30 cellular contexts compared by ENCODE assay signal in the genomic region with DNA sequence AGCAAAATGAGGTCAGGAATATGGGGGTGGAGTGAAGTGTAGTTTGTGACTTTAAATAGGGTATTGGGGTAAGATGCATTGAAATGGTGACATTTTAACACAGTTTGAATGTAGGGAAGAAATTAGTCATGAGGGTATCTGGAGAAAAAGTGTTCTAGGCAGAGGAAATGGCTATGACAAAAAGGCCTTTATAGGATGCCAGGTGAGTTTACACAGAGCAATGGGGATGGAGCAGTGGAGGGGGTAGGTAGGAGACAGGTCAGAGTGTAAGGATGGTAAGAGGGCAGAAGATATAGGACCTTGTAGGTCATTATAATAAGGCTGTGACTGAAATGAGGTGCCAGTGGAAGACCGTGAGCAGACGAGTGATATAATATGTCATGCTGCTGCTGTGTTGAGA. TPM values are rescaled to one million over a fixed set of nuclear protein-coding genes. Genes with fewer than 3 reads are reported as not detected.
DNase-seq lines count a peak whose midpoint lies in the region; ATAC-seq, FAIRE-seq and TF ChIP-seq lines count a peak whose summit lies in the region.
"Had no signal": no experiment of that assay in that cellular context is flagged by ENCODE, and none has a peak within 500 bp of the region (broad histone marks: within the 10 kb centered on the region; RNA-seq: fewer than 3 reads in every experiment).

No MANE protein-coding gene starts in this region.

- H3K27ac ChIP-seq in HepG2 (ENCODE audit: extremely low read length, insufficient read depth, low read length) (no peak overlapping the region), right lobe of liver (no peak overlapping the region), skeletal muscle tissue (ENCODE audit: low read depth, low read length) (peak overlapping the region; percentile 76), SK-N-SH (ENCODE audit: low read depth in 2 of 2, low read length in 1 of 2) (no peak overlapping the region)
- H3K27ac ChIP-seq: dorsolateral prefrontal cortex, KMS-11, prostate gland, upper lobe of right lung had no signal

- no TSS peak for BruUV-seq in HepG2 (replicated peaks; lab: Mats Ljungman, UMichigan)

- H3K4me2 ChIP-seq in HepG2 (ENCODE audit: low read depth, low read length) (no peak overlapping the region), SK-N-SH (no peak overlapping the region)
- H3K4me2 ChIP-seq: KMS-11 had no signal

- no peaks in the 10 kb centered on the region for H3K27me3 Mint-ChIP-seq in activated CD4-positive, alpha-beta T cell treated with anti-CD3 and anti-CD28 coated beads, Interleukin-2, amount 10 ng/mL, durations not matched to agents 24 days and 14 days
- H3K27me3 Mint-ChIP-seq: naive thymus-derived CD4-positive, alpha-beta T cell; T-cell had no signal

- H3K9ac ChIP-seq in HepG2 (ENCODE audit: insufficient read depth, low read depth, low read length) (no peak overlapping the region), skeletal muscle tissue (ENCODE audit: low read depth in 1 of 3, low read length in 3 of 3) (no peak overlapping the region), SK-N-SH (no peak overlapping the region)
- H3K9ac ChIP-seq: KMS-11 had no signal

- no peak for DNase-seq in activated CD4-positive, alpha-beta T cell treated with anti-CD3 and anti-CD28 coated beads, Interleukin-2, amount 10 ng/mL, durations not matched to agents 24 days and 14 days
- no peak for DNase-seq in activated CD4-positive, alpha-beta T cell treated with anti-CD3 and anti-CD28 coated beads, Interleukin-2, amount 50 U/mL, for 4 hours
- DNase-seq in HepG2 (ENCODE audit: low spot score), result no peak
- DNase-seq in right lobe of liver, result no peak
- no peak for DNase-seq in SK-N-SH
- DNase-seq in SW 1271 (lab: John Stamatoyannopoulos, UW), result no peak
- DNase-seq: 8988T; activated CD4-positive, CD25-positive, alpha-beta regulatory T cell; activated CD8-positive, alpha-beta memory T cell treated with anti-CD3 and anti-CD28 coated beads for 24 hours; cerebellar nuclear complex; DND-41; dorsolateral prefrontal cortex; hypothalamus; immature natural killer cell; MM.1S; naive thymus-derived CD4-positive, alpha-beta T cell; NCI-H1417; NCI-H2081; NCI-H2227 treated with DMSO at 0.1 percent for 48 hours; nucleus accumbens; T-cell; upper lobe of right lung had no signal

- no peaks in the 10 kb centered on the region for H3F3A ChIP-seq in SK-N-SH (replicated peaks; ENCODE audit: insufficient read depth)

- H4K20me1 ChIP-seq in HepG2 (ENCODE audit: insufficient read depth, low read length) (no peaks in the 10 kb centered on the region), SK-N-SH (ENCODE audit: insufficient read depth) (no peaks in the 10 kb centered on the region)

- H3K36me3 Mint-ChIP-seq in activated CD4-positive, alpha-beta T cell treated with anti-CD3 and anti-CD28 coated beads, Interleukin-2, amount 10 ng/mL, durations not matched to agents 24 days and 14 days (ENCODE audit: low read depth), result peaks cover 15% of the 10 kb centered on the region

- H3K9me3 Mint-ChIP-seq in activated CD4-positive, alpha-beta T cell treated with anti-CD3 and anti-CD28 coated beads, Interleukin-2, amount 10 ng/mL, durations not matched to agents 24 days and 14 days, result no peaks in the 10 kb centered on the region
- H3K9me3 Mint-ChIP-seq: immature natural killer cell; naive thymus-derived CD4-positive, alpha-beta T cell; T-cell had no signal

- peak overlapping the region; percentile 5 for H3K4me3 Mint-ChIP-seq in activated CD4-positive, alpha-beta T cell treated with anti-CD3 and anti-CD28 coated beads, Interleukin-2, amount 10 ng/mL, durations not matched to agents 24 days and 14 days
- H3K4me3 Mint-ChIP-seq: immature natural killer cell; naive thymus-derived CD4-positive, alpha-beta T cell; T-cell had no signal

- ATAC-seq in HepG2, result peak; percentile 26; the same call in 1 of the 3 replicates
- no peak for ATAC-seq in right lobe of liver
- ATAC-seq in GM19328 (IDR thresholded peaks at IDR 0.05; ENCODE audit: unreplicated experiment), result no peak
- ATAC-seq: gastroesophageal sphincter; naive thymus-derived CD4-positive, alpha-beta T cell; Panc1; T-cell; upper lobe of right lung had no signal

- CTCF ChIA-PET in HepG2 (lab: Yijun Ruan, JAX; ENCODE audit: low intra/inter-chr PET ratio, low total read pairs) (no interaction called here), SK-N-SH (lab: Yijun Ruan, JAX) (interaction anchor here (1.6 kb wide), 1 partner anchor 19 kb away, joined by 3 read pairs; no protein-coding TSS in a partner anchor)

- no peak overlapping the region for H2AFZ ChIP-seq in HepG2 (ENCODE audit: low read length)
- H2AFZ ChIP-seq in SK-N-SH (ENCODE audit: low read depth), result no peak overlapping the region

- no peaks in the 10 kb centered on the region for H3K27me3 ChIP-seq in HepG2 (ENCODE audit: control insufficient read depth in 1 of 2, insufficient read depth in 2 of 2, low read length in 2 of 2)
- H3K27me3 ChIP-seq in right lobe of liver, result no peaks in the 10 kb centered on the region
- no peaks in the 10 kb centered on the region for H3K27me3 ChIP-seq in skeletal muscle tissue (ENCODE audit: control insufficient read depth in 3 of 3, insufficient read depth in 3 of 3, low read length in 3 of 3)
- H3K27me3 ChIP-seq in SK-N-SH (ENCODE audit: insufficient read depth), result no peaks in the 10 kb centered on the region
- H3K27me3 ChIP-seq: dorsolateral prefrontal cortex, gastroesophageal sphincter, upper lobe of right lung had no signal

- in situ Hi-C loops in HepG2 (cut with HindIII; ENCODE audit: extremely low pct_ligation_motif_present, low pct_unique_long_range_greater_than_20kb), result no loop called here

- TF ChIP-seq EP300 in HepG2 (IDR thresholded peaks at IDR 0.05; ENCODE audit: low read depth in 2 of 2, low read length in 2 of 2), result no peak
- TF ChIP-seq EP300 in HepG2 (CRISPR knock-in tag; IDR thresholded peaks at IDR 0.05; ENCODE audit: borderline replicate concordance), result no peak
- TF ChIP-seq EP300 in SK-N-SH (IDR thresholded peaks at IDR 0.05; ENCODE audit: borderline replicate concordance in 1 of 2, low read depth in 1 of 2, low read length in 1 of 2), result no peak

- H3K9me3 ChIP-seq in HepG2 (ENCODE audit: low read length) (no peaks in the 10 kb centered on the region), right lobe of liver (no peaks in the 10 kb centered on the region), skeletal muscle tissue (ENCODE audit: control insufficient read depth in 3 of 3, low read length in 3 of 3) (no peaks in the 10 kb centered on the region), SK-N-SH (no peaks in the 10 kb centered on the region)
- H3K9me3 ChIP-seq: gastroesophageal sphincter, HAP-1, prostate gland, upper lobe of right lung had no signal

- intact Hi-C loops in activated CD4-positive, alpha-beta T cell treated with anti-CD3 and anti-CD28 coated beads, Interleukin-2, amount 10 ng/mL, durations not matched to agents 24 days and 14 days (cut with micrococcal nuclease), result loop anchor here (1.0 to 5.0 kb wide), 8 partner anchors 10 to 263 kb away; a partner anchor contains a TSS
- intact Hi-C loops in HepG2 (cut with micrococcal nuclease; ENCODE audit: unreplicated experiment), result no loop called here
- intact Hi-C loops in right lobe of liver (cut with DNase I), result no loop called here

- H3K4me3 ChIP-seq in HepG2 (replicated peaks in 1 of 3; ENCODE audit: insufficient read depth in 1 of 3, low read depth in 2 of 3, low read length in 3 of 3), result no peak overlapping the region
- no peak overlapping the region for H3K4me3 ChIP-seq in right lobe of liver
- H3K4me3 ChIP-seq in skeletal muscle tissue (ENCODE audit: low read length in 3 of 3), result no peak overlapping the region
- no peak overlapping the region for H3K4me3 ChIP-seq in SK-N-SH (ENCODE audit: low read depth in 2 of 2, low read length in 1 of 2)
- H3K4me3 ChIP-seq: dorsolateral prefrontal cortex, gastroesophageal sphincter, HAP-1, prostate gland, upper lobe of right lung had no signal

- H3K79me2 ChIP-seq in HepG2 (ENCODE audit: insufficient read depth, low read length), result no peaks in the 10 kb centered on the region
- no peaks in the 10 kb centered on the region for H3K79me2 ChIP-seq in SK-N-SH (ENCODE audit: insufficient read depth)

- no peaks in the 10 kb centered on the region for H3K4me1 ChIP-seq in HepG2 (ENCODE audit: insufficient read depth, low read length)
- no peaks in the 10 kb centered on the region for H3K4me1 ChIP-seq in right lobe of liver
- peaks cover 0 to 6% (median 5%) of the 10 kb centered on the region in 3 donors for H3K4me1 ChIP-seq in skeletal muscle tissue (ENCODE audit: control insufficient read depth in 3 of 3, insufficient read depth in 3 of 3, low read length in 3 of 3)
- H3K4me1 ChIP-seq in SK-N-SH (ENCODE audit: control insufficient read depth in 1 of 2, insufficient read depth in 2 of 2, low read depth in 1 of 2, low read length in 1 of 2), result no peaks in the 10 kb centered on the region
- H3K4me1 ChIP-seq: HAP-1, prostate gland had no signal

- peaks cover 23% of the 10 kb centered on the region for H3K4me1 Mint-ChIP-seq in activated CD4-positive, alpha-beta T cell treated with anti-CD3 and anti-CD28 coated beads, Interleukin-2, amount 10 ng/mL, durations not matched to agents 24 days and 14 days
- H3K4me1 Mint-ChIP-seq: immature natural killer cell had no signal

- peak overlapping the region; percentile 83 for H3K27ac Mint-ChIP-seq in activated CD4-positive, alpha-beta T cell treated with anti-CD3 and anti-CD28 coated beads, Interleukin-2, amount 10 ng/mL, durations not matched to agents 24 days and 14 days
- H3K27ac Mint-ChIP-seq: immature natural killer cell; naive thymus-derived CD4-positive, alpha-beta T cell had no signal

- POLR2A ChIA-PET in HepG2 (lab: Yijun Ruan, JAX) (interaction anchor here (2.2 kb wide), 1 partner anchor 30 kb away, joined by 6 read pairs; a partner anchor contains a TSS), SK-N-SH (lab: Yijun Ruan, JAX) (no interaction called here)

- 95% methylated on average over 2 of the region's 2 CpGs for WGBS in HepG2 (ENCODE audit: low lambda C conversion rate)
- WGBS in right lobe of liver (ENCODE audit: insufficient coverage, low coverage, low lambda C conversion rate, missing lambda C conversion rate), result 86% methylated on average over 2 of the region's 2 CpGs
- 100% methylated on average over 2 of the region's 2 CpGs for WGBS in SK-N-SH (ENCODE audit: low lambda C conversion rate)

- no peak for TF ChIP-seq RAD21 in HepG2 (CRISPR knock-in tag; IDR thresholded peaks at IDR 0.05)
- no peak for TF ChIP-seq RAD21 in SK-N-SH (IDR thresholded peaks at IDR 0.05; ENCODE audit: low read length)

- FAIRE-seq in HepG2 (lab: Jason Lieb, UNC), result no peak
- FAIRE-seq: GM18507 had no signal

- H3K36me3 ChIP-seq in HepG2 (replicated peaks in 1 of 2; ENCODE audit: control insufficient read depth in 1 of 2, insufficient read depth in 2 of 2, low read length in 2 of 2) (peaks cover 0 to 9% of the 10 kb centered on the region in 2 experiments; a peak in 3 of 5 replicates), right lobe of liver (peaks cover 0 to 26% (median 0%) of the 10 kb centered on the region in 4 donors), skeletal muscle tissue (ENCODE audit: control insufficient read depth in 3 of 3, insufficient read depth in 3 of 3, low read length in 3 of 3) (peaks cover 0 to 23% (median 22%) of the 10 kb centered on the region in 3 donors), SK-N-SH (replicated peaks in 1 of 2; ENCODE audit: control insufficient read depth in 1 of 2, insufficient read depth in 2 of 2, low read length in 1 of 2) (peaks cover 25 to 31% of the 10 kb centered on the region in 2 experiments)
- H3K36me3 ChIP-seq: prostate gland had no signal

- TF ChIP-seq POLR2A in HepG2 (IDR thresholded peaks at IDR 0.05; ENCODE audit: insufficient read depth in 1 of 2, low read depth in 2 of 2, low read length in 2 of 2) (no peak), right lobe of liver (IDR thresholded peaks at IDR 0.05) (no peak)

- H3K9me2 ChIP-seq in SK-N-SH, result no peaks in the 10 kb centered on the region

- TF ChIP-seq CTCF in HepG2 (CRISPR knock-in tag; IDR thresholded peaks at IDR 0.05), result no peak
- no peak for TF ChIP-seq CTCF in right lobe of liver (IDR thresholded peaks at IDR 0.05)
- no peak for TF ChIP-seq CTCF in SK-N-SH (IDR thresholded peaks at IDR 0.05)

RNA-seq across cellular contexts. Expression of a gene that starts 30.4 kb away (rescaled TPM):
- 23.6 and 24.2 TPM in 2 replicates for total RNA-seq in activated CD4-positive, alpha-beta T cell treated with anti-CD3 and anti-CD28 coated beads, Interleukin-2, amount 10 ng/mL, durations not matched to agents 24 days and 14 days
- 105 and 172 TPM in 2 replicates for total RNA-seq in HepG2 (2016; rRNA removed; fragmentation: Illumina TruSeq; extraction: Trizol)
- total RNA-seq in HepG2 (2016; cell fraction: cytosol; rRNA removed; fragmentation: Illumina TruSeq; extraction: Trizol; ENCODE audit: low read depth), result 20.4 and 21.9 TPM in 2 replicates
- 101 and 173 TPM in 2 replicates for total RNA-seq in HepG2 (2016; cell fraction: insoluble cytoplasmic fraction; rRNA removed; fragmentation: Illumina TruSeq; extraction: Trizol)
- total RNA-seq in HepG2 (2016; cell fraction: membrane; rRNA removed; fragmentation: Illumina TruSeq; extraction: Trizol), result 25.0 and 28.4 TPM in 2 replicates
- total RNA-seq in HepG2 (2016; cell fraction: nucleus; rRNA removed; fragmentation: Illumina TruSeq; extraction: Trizol), result 106 and 117 TPM in 2 replicates
- 35.4 and 36.4 TPM in 2 replicates for polyA plus RNA-seq in HepG2 (2011; rRNA removed)
- 18.7 and 28.7 TPM in 2 replicates for polyA plus RNA-seq in HepG2 (2011; cell fraction: cytosol; rRNA removed)
- 17.1 and 21.5 TPM in 2 replicates for polyA plus RNA-seq in HepG2 (2011; cell fraction: nucleus; rRNA removed)
- 36.1 and 45.9 TPM in 2 replicates for polyA plus RNA-seq in HepG2 (2012)
- 7.9 and 8.6 TPM in 2 replicates for polyA plus RNA-seq in HepG2 (2016; cell fraction: cytosol; fragmentation: Illumina TruSeq; extraction: Trizol; ENCODE audit: low read depth)
- polyA plus RNA-seq in HepG2 (2016; cell fraction: insoluble cytoplasmic fraction; fragmentation: Illumina TruSeq; extraction: Trizol; ENCODE audit: low read depth), result 69.4 and 72.9 TPM in 2 replicates
- 11.9 and 12.6 TPM in 2 replicates for polyA plus RNA-seq in HepG2 (2016; cell fraction: membrane; fragmentation: Illumina TruSeq; extraction: Trizol; ENCODE audit: low read depth)
- polyA plus RNA-seq in HepG2 (2016; cell fraction: nucleus; fragmentation: Illumina TruSeq; extraction: Trizol; ENCODE audit: insufficient read depth, low read depth), result 46.2 and 49.9 TPM in 2 replicates
- 118 and 198 TPM in 2 replicates for polyA minus RNA-seq in HepG2 (2011; rRNA and poly(A)+ RNA removed; ENCODE audit: low replicate concordance)
- polyA minus RNA-seq in HepG2 (2011; cell fraction: cytosol; rRNA and poly(A)+ RNA removed), result 44.9 and 53.1 TPM in 2 replicates
- 106 and 121 TPM in 2 replicates for polyA minus RNA-seq in HepG2 (2011; cell fraction: nucleus; rRNA and poly(A)+ RNA removed)
- total RNA-seq in right lobe of liver, result 10 to 100 TPM; 13.2 to 20.8 (median 17.6) TPM
- 40.7 TPM for total RNA-seq in skeletal muscle tissue
- 7.1 and 12.9 TPM in 2 replicates for polyA plus RNA-seq in SK-N-SH (2012; rRNA removed)
- 11.4 and 12.5 TPM in 2 replicates for polyA plus RNA-seq in SK-N-SH (2012; cell fraction: cytosol; rRNA removed)
- 6.2 and 14.7 TPM in 2 replicates for polyA plus RNA-seq in SK-N-SH (2012; cell fraction: nucleus; rRNA removed)
